Comparison of ENCODE assay signal across 14 cellular contexts in genomic region chr3:59128685-59129084, GRCh38.
"Had no signal": no experiment of that assay in that cellular context is flagged by ENCODE, and none has a peak within 500 bp of the region (broad histone marks: within the 10 kb centered on the region; RNA-seq: fewer than 3 reads in every experiment).

No MANE protein-coding gene starts in this region.

- H3K4me3 ChIP-seq: right atrium auricular region, skin epidermis, stomach, thyroid gland, uterus had no signal

- H3K9ac ChIP-seq: parathyroid adenoma had no signal

- H3K79me2 ChIP-seq: parathyroid adenoma had no signal

- H3K4me1 ChIP-seq: parathyroid adenoma, right atrium auricular region, thyroid gland, uterus had no signal

- H3K36me3 ChIP-seq: brain microvascular endothelial cell, right atrium auricular region, stomach, thyroid gland, uterus had no signal

- H3K27ac ChIP-seq: brain microvascular endothelial cell, parathyroid adenoma, right atrium auricular region, skin epidermis, stomach, thyroid gland, uterus had no signal

- DNase-seq: activated CD4-positive, alpha-beta memory T cell treated with anti-CD3 and anti-CD28 coated beads for 36 hours; activated effector memory CD4-positive, alpha-beta T cell treated with anti-CD3 and anti-CD28 coated beads, Interleukin-2, amount 50 U/mL, for 16 hours; activated T-cell treated with anti-CD3 and anti-CD28 coated beads, Interleukin-2, amount 50 U/mL, for 4 hours; amygdala; brain microvascular endothelial cell; cerebellar nuclear complex; kidney glomerular epithelial cell; stomach; T-helper 9 cell; thyroid gland; uterus had no signal

- H3K9me3 ChIP-seq: right atrium auricular region, stomach, thyroid gland, uterus had no signal

- H2AFZ ChIP-seq: parathyroid adenoma had no signal

- H3K27me3 ChIP-seq: brain microvascular endothelial cell, right atrium auricular region, stomach, thyroid gland, uterus had no signal
